8 cellular contexts compared by ENCODE assay signal in genomic region chr20:13786143-13786828, GRCh38. TPM values are rescaled to one million over a fixed set of nuclear protein-coding genes. Genes with fewer than 3 reads are reported as not detected.
DNase-seq lines count a peak whose midpoint lies in the region; ATAC-seq and TF ChIP-seq lines count a peak whose summit lies in the region.

No MANE protein-coding gene starts in this region.

- CTCF ChIA-PET in SK-N-SH (lab: Yijun Ruan, JAX), result no interaction called here
- CTCF ChIA-PET in activated CD4-positive, alpha-beta memory T cell treated with anti-CD3 and anti-CD28 coated beads for 36 hours (lab: Charles Lee), result interaction anchor here (1.2 to 1.4 kb wide), 3 partner anchors 10 to 175 kb away, joined by 3 to 6 read pairs (median 4); no protein-coding TSS in a partner anchor

- H4K20me1 ChIP-seq in SK-N-SH (ENCODE audit: insufficient read depth), result peaks cover 14% of the 10 kb centered on the region; the same call in 1 of the 2 replicates

- H3K4me1 Mint-ChIP-seq in activated CD4-positive, alpha-beta memory T cell treated with anti-CD3 and anti-CD28 coated beads for 36 hours (ENCODE audit: low read depth), result peaks cover 42% of the 10 kb centered on the region
- H3K4me1 Mint-ChIP-seq in stimulated activated naive B cell treated with anti-CD40 and anti-IgM and Interleukin-4, amounts not matched to agents 10 μg/mL and 1 μg/mL and 100 μg/mL, for 72 hours, result peaks cover 11 to 32% of the 10 kb centered on the region in 2 donors

- no peak for TF ChIP-seq CTCF in SK-N-SH (IDR thresholded peaks at IDR 0.05)

- peaks cover 18% of the 10 kb centered on the region for H3F3A ChIP-seq in SK-N-SH (replicated peaks; ENCODE audit: insufficient read depth)

- H3K4me2 ChIP-seq in SK-N-SH, result peak overlapping the region; percentile 89

- H3K9ac ChIP-seq in SK-N-SH, result peak overlapping the region; percentile 89; the same call in 1 of the 2 replicates

- intact Hi-C loops in activated CD4-positive, alpha-beta memory T cell treated with anti-CD3 and anti-CD28 coated beads for 36 hours (cut with micrococcal nuclease), result loop anchor here (5.0 to 10.0 kb wide), 2 partner anchors 329 to 561 kb away; partner anchors contain the start of gene ISM1

- no peak for TF ChIP-seq RAD21 in SK-N-SH (IDR thresholded peaks at IDR 0.05; ENCODE audit: low read length)

- 90% methylated on average over 8 of the region's 8 CpGs for WGBS in SK-N-SH (ENCODE audit: low lambda C conversion rate)

- no peaks in the 10 kb centered on the region for H3K9me2 ChIP-seq in SK-N-SH

- H3K36me3 ChIP-seq in SK-N-SH (replicated peaks in 1 of 2; ENCODE audit: control insufficient read depth in 1 of 2, insufficient read depth in 2 of 2, low read length in 1 of 2), result peaks cover 44 to 51% of the 10 kb centered on the region in 2 experiments

- DNase-seq in SK-N-SH (no peak), foreskin melanocyte (no peak), Ammon's horn (ENCODE audit: low spot score) (no peak), SW480 (ENCODE audit: low spot score) (no peak)
- no peak for DNase-seq in activated CD4-positive, alpha-beta memory T cell treated with anti-CD3 and anti-CD28 coated beads for 36 hours
- DNase-seq in stimulated activated naive B cell treated with anti-CD40 and anti-IgM and Interleukin-4, amounts not matched to agents 10 μg/mL and 1 μg/mL and 100 μg/mL, for 72 hours, result no peak

- no peak overlapping the region for H3K27ac ChIP-seq in SK-N-SH (ENCODE audit: low read depth in 2 of 2, low read length in 1 of 2)

- H2AFZ ChIP-seq in SK-N-SH (ENCODE audit: low read depth), result no peak overlapping the region

- ATAC-seq in SK-N-SH treated with all-trans-retinoic acid at 6 μM for 48 hours, result no peak
- ATAC-seq in stimulated activated naive B cell treated with anti-CD40 and anti-IgM and Interleukin-4, amounts not matched to agents 10 μg/mL and 1 μg/mL and 100 μg/mL, for 72 hours (replicated peaks), result no peak

- H3K27me3 Mint-ChIP-seq in activated CD4-positive, alpha-beta memory T cell treated with anti-CD3 and anti-CD28 coated beads for 36 hours, result no peaks in the 10 kb centered on the region
- H3K27me3 Mint-ChIP-seq in stimulated activated naive B cell treated with anti-CD40 and anti-IgM and Interleukin-4, amounts not matched to agents 10 μg/mL and 1 μg/mL and 100 μg/mL, for 72 hours, result no peaks in the 10 kb centered on the region

- H3K4me1 ChIP-seq in SK-N-SH (ENCODE audit: control insufficient read depth in 1 of 2, insufficient read depth in 2 of 2, low read depth in 1 of 2, low read length in 1 of 2), result peaks cover 7 to 14% of the 10 kb centered on the region in 2 experiments

- peaks cover 43% of the 10 kb centered on the region for H3K36me3 Mint-ChIP-seq in activated CD4-positive, alpha-beta memory T cell treated with anti-CD3 and anti-CD28 coated beads for 36 hours
- peaks cover 30 to 50% of the 10 kb centered on the region in 2 donors for H3K36me3 Mint-ChIP-seq in stimulated activated naive B cell treated with anti-CD40 and anti-IgM and Interleukin-4, amounts not matched to agents 10 μg/mL and 1 μg/mL and 100 μg/mL, for 72 hours

- H3K27ac Mint-ChIP-seq in activated CD4-positive, alpha-beta memory T cell treated with anti-CD3 and anti-CD28 coated beads for 36 hours, result peak overlapping the region; percentile 73
- H3K27ac Mint-ChIP-seq in stimulated activated naive B cell treated with anti-CD40 and anti-IgM and Interleukin-4, amounts not matched to agents 10 μg/mL and 1 μg/mL and 100 μg/mL, for 72 hours, result peak overlapping the region; percentile 37

- H3K79me2 ChIP-seq in SK-N-SH (ENCODE audit: insufficient read depth), result peaks cover 85% of the 10 kb centered on the region

- TF ChIP-seq EP300 in SK-N-SH (IDR thresholded peaks at IDR 0.05; ENCODE audit: borderline replicate concordance in 1 of 2, low read depth in 1 of 2, low read length in 1 of 2), result no peak

- H3K4me3 ChIP-seq in SK-N-SH (ENCODE audit: low read depth in 2 of 2, low read length in 1 of 2) (peak overlapping the region; percentile 89), iPS-11a (ENCODE audit: low read depth, low read length) (peak overlapping the region; percentile 94)

- peak overlapping the region; percentile 91 for H3K4me3 Mint-ChIP-seq in activated CD4-positive, alpha-beta memory T cell treated with anti-CD3 and anti-CD28 coated beads for 36 hours
- peak overlapping the region; percentile 98 to 99 for H3K4me3 Mint-ChIP-seq in stimulated activated naive B cell treated with anti-CD40 and anti-IgM and Interleukin-4, amounts not matched to agents 10 μg/mL and 1 μg/mL and 100 μg/mL, for 72 hours

- H3K27me3 ChIP-seq in SK-N-SH (ENCODE audit: insufficient read depth), result no peaks in the 10 kb centered on the region

- no peaks in the 10 kb centered on the region for H3K9me3 Mint-ChIP-seq in activated CD4-positive, alpha-beta memory T cell treated with anti-CD3 and anti-CD28 coated beads for 36 hours
- H3K9me3 Mint-ChIP-seq in stimulated activated naive B cell treated with anti-CD40 and anti-IgM and Interleukin-4, amounts not matched to agents 10 μg/mL and 1 μg/mL and 100 μg/mL, for 72 hours, result no peaks in the 10 kb centered on the region

- POLR2A ChIA-PET in SK-N-SH (lab: Yijun Ruan, JAX), result interaction anchor here (0.6 kb wide), 1 partner anchor 198 kb away, joined by 3 read pairs; no protein-coding TSS in a partner anchor
- POLR2A ChIA-PET in activated CD4-positive, alpha-beta memory T cell treated with anti-CD3 and anti-CD28 coated beads for 36 hours (lab: Charles Lee), result no interaction called here

- no peaks in the 10 kb centered on the region for H3K9me3 ChIP-seq in SK-N-SH

TF ChIP-seq in SK-N-SH, 30 proteins besides CTCF, POLR2A, EP300 and RAD21:
- no peak for TF ChIP-seq TAF1 (IDR thresholded peaks at IDR 0.05; ENCODE audit: borderline replicate concordance, low read depth, low read length)
- no peak for TF ChIP-seq NRF1 (IDR thresholded peaks at IDR 0.05; ENCODE audit: low read depth, low read length)
- no peak for TF ChIP-seq POLR2AphosphoS5 (IDR thresholded peaks at IDR 0.05; ENCODE audit: low read depth, low read length)
- no peak for TF ChIP-seq GABPA (IDR thresholded peaks at IDR 0.05; ENCODE audit: low read depth)
- TF ChIP-seq MXI1 (IDR thresholded peaks at IDR 0.05; ENCODE audit: low read depth, low read length), result no peak
- no peak for TF ChIP-seq MAX (IDR thresholded peaks at IDR 0.05; ENCODE audit: low read depth)
- no peak for TF ChIP-seq USF2 (IDR thresholded peaks at IDR 0.05; ENCODE audit: borderline replicate concordance, low read depth, low read length)
TF ChIP-seq in SK-N-SH: peak in this region for 0.

TF ChIP-seq in SK-N-SH treated with all-trans-retinoic acid at 6 μM for 48 hours, 23 proteins besides CTCF, POLR2A, EP300 and RAD21:
- TF ChIP-seq ZNF70 (CRISPR knock-in tag; IDR thresholded peaks at IDR 0.05), result no peak
- TF ChIP-seq PATZ1 (CRISPR knock-in tag; IDR thresholded peaks at IDR 0.05; ENCODE audit: borderline replicate concordance), result no peak
- TF ChIP-seq CREB5 (CRISPR knock-in tag; IDR thresholded peaks at IDR 0.05; ENCODE audit: low read depth), result no peak
- no peak for TF ChIP-seq ZFP3 (CRISPR knock-in tag; IDR thresholded peaks at IDR 0.05)
- TF ChIP-seq RARB (CRISPR knock-in tag; IDR thresholded peaks at IDR 0.05), result no peak
TF ChIP-seq in SK-N-SH treated with all-trans-retinoic acid at 6 μM for 48 hours: peak in this region for 0.

RNA-seq across cellular contexts. Expression of gene NDUFAF5, which starts 1.5 kb away (rescaled TPM):
- 8.0 TPM in 2 replicates for polyA plus RNA-seq in SK-N-SH (2012; rRNA removed)
- polyA plus RNA-seq in SK-N-SH (2012; cell fraction: cytosol; rRNA removed), result 10.9 and 16.5 TPM in 2 replicates
- 10.7 and 24.7 TPM in 2 replicates for polyA plus RNA-seq in SK-N-SH (2012; cell fraction: nucleus; rRNA removed)
- total RNA-seq in activated CD4-positive, alpha-beta memory T cell treated with anti-CD3 and anti-CD28 coated beads for 36 hours, result 10 to 100 TPM; 23.8 to 28.3 TPM

RNA-seq across cellular contexts. Expression of gene ESF1, which starts 1.6 kb away (rescaled TPM):
- 1.4 and 1.8 TPM in 2 replicates for polyA plus RNA-seq in SK-N-SH (2012; rRNA removed)
- 2.5 and 4.6 TPM in 2 replicates for polyA plus RNA-seq in SK-N-SH (2012; cell fraction: cytosol; rRNA removed)
- polyA plus RNA-seq in SK-N-SH (2012; cell fraction: nucleus; rRNA removed), result 0.85 and 1.9 TPM in 2 replicates
- 10 to 100 TPM; 17.3 to 17.9 TPM for total RNA-seq in activated CD4-positive, alpha-beta memory T cell treated with anti-CD3 and anti-CD28 coated beads for 36 hours
